Comparison of ENCODE assay signal across 33 cellular contexts in genomic region chr3:114998971-114999579, GRCh38.
"Had no signal": no experiment of that assay in that cellular context is flagged by ENCODE, and none has a peak within 500 bp of the region (broad histone marks: within the 10 kb centered on the region; RNA-seq: fewer than 3 reads in every experiment).

No MANE protein-coding gene starts in this region.

- H3K4me1 ChIP-seq: adrenal gland, ascending aorta, body of pancreas, breast epithelium had no signal

- H3K36me3 ChIP-seq: adrenal gland, ascending aorta, brain microvascular endothelial cell, breast epithelium, cardiac muscle cell had no signal

- H3K4me3 ChIP-seq: adrenal gland, ascending aorta, body of pancreas, breast epithelium, cardiac muscle cell had no signal

- H3K27ac ChIP-seq: adrenal gland, ascending aorta, body of pancreas, brain microvascular endothelial cell, breast epithelium, cardiac muscle cell had no signal

- H3K27me3 ChIP-seq: adrenal gland, ascending aorta, body of pancreas, brain microvascular endothelial cell, breast epithelium, cardiac muscle cell had no signal

- DNase-seq: activated effector memory CD4-positive, alpha-beta T cell treated with anti-CD3 and anti-CD28 coated beads, Interleukin-2, amount 50 U/mL, for 16 hours; activated effector memory CD4-positive, alpha-beta T cell treated with Interleukin-2 at 50 U/mL for 16 hours; activated gamma-delta T cell; activated gamma-delta T cell treated with Interleukin-2 at 50 U/mL for 16 hours; activated naive CD4-positive, alpha-beta T cell; activated naive CD4-positive, alpha-beta T cell treated with anti-CD3 and anti-CD28 coated beads for 36 hours; activated naive CD4-positive, alpha-beta T cell treated with anti-CD3 and anti-CD28 coated beads, Interleukin-2, amount 10 ng/mL, durations not matched to agents 7 days and 5 days; activated naive CD4-positive, alpha-beta T cell treated with anti-CD3 and anti-CD28 coated beads, Interleukin-2, amount 50 U/mL, for 16 hours; activated naive CD4-positive, alpha-beta T cell treated with Interleukin-2 at 50 U/mL for 16 hours; activated naive CD8-positive, alpha-beta T cell treated with anti-CD3 and anti-CD28 coated beads for 36 hours; activated naive CD8-positive, alpha-beta T cell treated with anti-CD3 and anti-CD28 coated beads, Interleukin-2, amount 10 ng/mL, durations not matched to agents 7 days and 5 days; activated naive CD8-positive, alpha-beta T cell treated with anti-CD3 and anti-CD28 coated beads, Interleukin-2, amount 50 U/mL, for 24 hours; activated T-cell treated with anti-CD3 and anti-CD28 coated beads, Interleukin-2, amount 50 U/mL, for 24 hours; activated T-cell treated with anti-CD3 and anti-CD28 coated beads, Interleukin-2, amount 50 U/mL, for 4 hours; activated T-cell treated with anti-CD3 and anti-CD28 coated beads, Interleukin-2, amount 50 U/mL, for 48 hours; activated T-cell treated with anti-CD3 and anti-CD28 coated beads, Interleukin-2, amount 50 U/mL, for 72 hours; adrenal gland; amniotic stem cell; amygdala; anterior cingulate cortex; aorta; body of pancreas; brain microvascular endothelial cell; caudate nucleus; central memory CD4-positive, alpha-beta T cell; cerebellar nuclear complex had no signal

- FAIRE-seq: astrocyte, bronchial epithelial cell had no signal

- ATAC-seq: activated naive CD4-positive, alpha-beta T cell treated with anti-CD3 and anti-CD28 coated beads, Interleukin-2, amount 50 U/mL, for 72 hours; activated naive CD8-positive, alpha-beta T cell treated with anti-CD3 and anti-CD28 coated beads, Interleukin-2, amount 50 U/mL, for 24 hours; activated T-cell treated with anti-CD3 and anti-CD28 coated beads, Interleukin-2, amount 50 U/mL, for 4 hours; activated T-cell treated with anti-CD3 and anti-CD28 coated beads, Interleukin-2, amount 50 U/mL, for 72 hours; activated T-helper 17 cell treated with anti-CD3 and anti-CD28 coated beads, Interleukin-2, amount 50 U/mL, for 72 hours; body of pancreas had no signal
